ENCODE assay signal across 26 cellular contexts in genomic region chr2:53848062-53848461, GRCh38.
"Had no signal": no experiment of that assay in that cellular context is flagged by ENCODE, and none has a peak within 500 bp of the region (broad histone marks: within the 10 kb centered on the region; RNA-seq: fewer than 3 reads in every experiment).

No MANE protein-coding gene starts in this region.

- H3K27ac Mint-ChIP-seq: activated B cell treated with CpG ODN at 0.5 μM for 24 hours; activated CD4-positive, alpha-beta T cell treated with anti-CD3 and anti-CD28 coated beads for 36 hours; activated naive CD8-positive, alpha-beta T cell treated with anti-CD3 and anti-CD28 coated beads, Interleukin-2, amount 10 ng/mL, durations not matched to agents 7 days and 5 days; activated T-helper 2 cell treated with anti-CD3 and anti-CD28 coated beads, Interferon-gamma antibody, Interleukin-2, Interleukin-4, amounts not matched to agents 10 μg/mL and 5 μg/mL and 100 μg/mL, durations not matched to agents 14 hours and 24 hours and 36 hours; memory B cell; nephron progenitor cell; stimulated activated effector memory CD8-positive, alpha-beta T cell treated with anti-CD3 and anti-CD28 coated beads, Interleukin-12 subunit alpha, Interleukin-12 subunit beta, amount 100 ng/mL, for 72 hours; T-helper 1 cell treated with Interleukin-12 subunit alpha and Interleukin-12 subunit beta and Interleukin-4 antibody, amounts not matched to agents 30 μg/mL and 1 μg/mL, for 36 hours had no signal

- H3K4me1 Mint-ChIP-seq: activated B cell treated with CpG ODN at 0.5 μM for 24 hours; stimulated activated effector memory CD8-positive, alpha-beta T cell treated with anti-CD3 and anti-CD28 coated beads, Interleukin-12 subunit alpha, Interleukin-12 subunit beta, amount 100 ng/mL, for 72 hours had no signal

- H3K4me3 Mint-ChIP-seq: activated B cell treated with CpG ODN at 0.5 μM for 24 hours; activated CD4-positive, alpha-beta T cell treated with anti-CD3 and anti-CD28 coated beads for 36 hours; activated naive CD8-positive, alpha-beta T cell treated with anti-CD3 and anti-CD28 coated beads, Interleukin-2, amount 10 ng/mL, durations not matched to agents 7 days and 5 days; activated T-cell treated with anti-CD3 and anti-CD28 coated beads, Interleukin-2, amount 50 U/mL, for 4 hours; memory B cell; nephron progenitor cell; stimulated activated effector memory CD8-positive, alpha-beta T cell treated with anti-CD3 and anti-CD28 coated beads, Interleukin-12 subunit alpha, Interleukin-12 subunit beta, amount 100 ng/mL, for 72 hours; T-helper 1 cell treated with Interleukin-12 subunit alpha and Interleukin-12 subunit beta and Interleukin-4 antibody, amounts not matched to agents 30 μg/mL and 1 μg/mL, for 36 hours had no signal

- H3K27me3 ChIP-seq: breast epithelium, gastroesophageal sphincter, right lobe of liver, transverse colon had no signal

- H3K4me3 ChIP-seq: breast epithelium, coronary artery, gastroesophageal sphincter, right lobe of liver, skin epidermis, transverse colon had no signal

- H3K9me3 ChIP-seq: breast epithelium, gastroesophageal sphincter, right lobe of liver, transverse colon had no signal

- DNase-seq: activated B cell treated with CpG ODN at 0.5 μM for 24 hours; activated CD4-positive, alpha-beta T cell treated with anti-CD3 and anti-CD28 coated beads for 36 hours; activated CD4-positive, alpha-beta T cell treated with anti-CD3 and anti-CD28 coated beads, Interleukin-2, amount 50 U/mL, for 48 hours; activated CD8-positive, alpha-beta memory T cell treated with anti-CD3 and anti-CD28 coated beads, Interleukin-2, amount 50 U/mL, for 48 hours; activated naive CD4-positive, alpha-beta T cell; activated naive CD8-positive, alpha-beta T cell treated with anti-CD3 and anti-CD28 coated beads, Interleukin-2, amount 10 ng/mL, durations not matched to agents 7 days and 5 days; activated T-cell treated with anti-CD3 and anti-CD28 coated beads, Interleukin-2, amount 50 U/mL, for 4 hours; amniotic stem cell; cerebellar nuclear complex; head of caudate nucleus; islet precursor cell; left cardiac atrium; nephron progenitor cell; right lobe of liver; stimulated activated CD4-positive, alpha-beta T cell treated with anti-CD3 and anti-CD28 coated beads, Interleukin-2, amount 100 ng/mL, for 24 hours; T1000; transverse colon had no signal

- H3K27ac ChIP-seq: breast epithelium, coronary artery, gastroesophageal sphincter, parathyroid adenoma, right lobe of liver, skin epidermis, transverse colon had no signal

- ATAC-seq: activated CD4-positive, alpha-beta T cell treated with anti-CD3 and anti-CD28 coated beads for 36 hours; activated T-cell treated with anti-CD3 and anti-CD28 coated beads, Interleukin-2, amount 50 U/mL, for 4 hours; gastroesophageal sphincter; left cardiac atrium; right lobe of liver; stimulated activated effector memory CD8-positive, alpha-beta T cell treated with anti-CD3 and anti-CD28 coated beads, Interleukin-12 subunit alpha, Interleukin-12 subunit beta, amount 100 ng/mL, for 72 hours had no signal

- H3K36me3 ChIP-seq: breast epithelium, transverse colon had no signal

- H3K27me3 Mint-ChIP-seq: activated B cell treated with CpG ODN at 0.5 μM for 24 hours; activated CD4-positive, alpha-beta T cell treated with anti-CD3 and anti-CD28 coated beads for 36 hours; activated naive CD8-positive, alpha-beta T cell treated with anti-CD3 and anti-CD28 coated beads, Interleukin-2, amount 10 ng/mL, durations not matched to agents 7 days and 5 days; memory B cell had no signal

- H3K4me1 ChIP-seq: breast epithelium, gastroesophageal sphincter, parathyroid adenoma, transverse colon had no signal

- H3K9me3 Mint-ChIP-seq: activated B cell treated with CpG ODN at 0.5 μM for 24 hours; activated naive CD8-positive, alpha-beta T cell treated with anti-CD3 and anti-CD28 coated beads, Interleukin-2, amount 10 ng/mL, durations not matched to agents 7 days and 5 days; activated T-cell treated with anti-CD3 and anti-CD28 coated beads, Interleukin-2, amount 50 U/mL, for 4 hours; activated T-helper 2 cell treated with anti-CD3 and anti-CD28 coated beads, Interferon-gamma antibody, Interleukin-2, Interleukin-4, amounts not matched to agents 10 μg/mL and 5 μg/mL and 100 μg/mL, durations not matched to agents 14 hours and 24 hours and 36 hours; nephron progenitor cell; stimulated activated effector memory CD8-positive, alpha-beta T cell treated with anti-CD3 and anti-CD28 coated beads, Interleukin-12 subunit alpha, Interleukin-12 subunit beta, amount 100 ng/mL, for 72 hours; T-helper 1 cell treated with Interleukin-12 subunit alpha and Interleukin-12 subunit beta and Interleukin-4 antibody, amounts not matched to agents 30 μg/mL and 1 μg/mL, for 36 hours had no signal
